In the genomic region with DNA sequence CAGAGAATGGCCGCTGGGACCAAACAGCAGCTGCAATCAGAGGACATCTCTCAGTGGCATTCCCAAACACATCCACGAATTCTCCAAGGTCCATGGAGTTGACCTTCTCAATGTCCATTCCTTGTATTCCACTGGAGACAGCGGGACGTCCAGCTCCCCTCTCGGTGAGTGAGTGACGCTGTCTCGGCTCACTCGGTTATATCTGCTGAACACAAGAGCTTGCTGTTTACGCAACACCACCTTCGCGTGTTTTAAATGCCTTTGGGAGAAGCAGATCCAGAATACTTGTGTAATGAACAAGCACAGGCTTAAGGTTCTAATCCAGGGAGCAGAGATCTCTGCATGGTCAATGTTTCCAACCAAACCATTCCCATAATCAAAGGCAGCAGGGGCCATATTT, we compare ENCODE assay signal across 23 cellular contexts. TPM values are rescaled to one million over a fixed set of nuclear protein-coding genes. Genes with fewer than 3 reads are reported as not detected.
"Had no signal": no experiment of that assay in that cellular context is flagged by ENCODE, and none has a peak within 500 bp of the region (broad histone marks: within the 10 kb centered on the region; RNA-seq: fewer than 3 reads in every experiment).

A gene with protein sequence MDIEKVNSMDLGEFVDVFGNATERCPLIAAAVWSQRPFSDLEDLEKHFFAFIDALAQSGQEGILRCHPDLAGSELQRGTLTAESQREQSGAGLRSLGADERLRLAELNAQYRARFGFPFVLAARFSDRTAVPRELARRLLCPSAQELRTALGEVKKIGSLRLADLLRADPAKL (minus strand): TSS at position 174 of the 400 bp plus-strand sequence. CDS start 56 bp downstream, at position 118.

- H3K4me3 ChIP-seq: adrenal gland, esophagus squamous epithelium, upper lobe of left lung had no signal

- H3K27ac ChIP-seq: adrenal gland, esophagus squamous epithelium, upper lobe of left lung had no signal

- H3K4me1 ChIP-seq: adrenal gland, esophagus squamous epithelium, upper lobe of left lung had no signal

- H3K36me3 ChIP-seq: adrenal gland, esophagus squamous epithelium, upper lobe of left lung had no signal

- H3K9me3 ChIP-seq: adrenal gland, esophagus squamous epithelium, upper lobe of left lung had no signal

- DNase-seq: activated CD4-positive, alpha-beta T cell treated with anti-CD3 and anti-CD28 coated beads for 1 hour; activated CD4-positive, alpha-beta T cell treated with anti-CD3 and anti-CD28 coated beads, Interleukin-2, amount 50 U/mL, for 48 hours; activated naive CD4-positive, alpha-beta T cell treated with anti-CD3 and anti-CD28 coated beads, Interleukin-2, amount 50 U/mL, for 16 hours; adrenal gland; caudate nucleus; esophagus squamous epithelium; hippocampal formation; mesenchymal stem cell; occipital lobe; stimulated activated CD4-positive, alpha-beta T cell treated with anti-CD3 and anti-CD28 coated beads, Interleukin-15, amount 100 ng/mL, for 24 hours; stimulated activated CD4-positive, alpha-beta T cell treated with anti-CD3 and anti-CD28 coated beads, Interleukin-4, amount 100 ng/mL, for 1 hour; stimulated activated naive CD4-positive, alpha-beta T cell treated with Interleukin-2 at 50 U/mL for 16 hours; substantia nigra; T-helper 1 cell; T1000 had no signal

RNA-seq across cellular contexts. Expression of the gene that starts here (rescaled TPM):
- total RNA-seq: activated T-helper 2 cell treated with anti-CD3 and anti-CD28 coated beads, Interferon-gamma antibody, Interleukin-2, Interleukin-4, amounts not matched to agents 10 μg/mL and 5 μg/mL and 100 μg/mL, durations not matched to agents 14 hours and 24 hours and 36 hours; adrenal gland; esophagus squamous epithelium; fibroblast of villous mesenchyme; glomerular endothelial cell; kidney epithelial cell; liver; occipital lobe; posterior vena cava; skeletal muscle tissue had no signal
